Comparison of ENCODE assay signal across 8 cellular contexts in genomic region chr20:13221673-13222318, GRCh38. TPM values are rescaled to one million over a fixed set of nuclear protein-coding genes. Genes with fewer than 3 reads are reported as not detected.
DNase-seq lines count a peak whose midpoint lies in the region; ATAC-seq, FAIRE-seq and TF ChIP-seq lines count a peak whose summit lies in the region.

No MANE protein-coding gene starts in this region.

- no peak overlapping the region for H3K27ac Mint-ChIP-seq in brain

- H3K36me3 Mint-ChIP-seq in brain = no peaks in the 10 kb centered on the region

- peaks cover 83% of the 10 kb centered on the region for H3K27me3 Mint-ChIP-seq in brain

- WGBS in small intestine, 3 donors = 2 to 3% (median 2%) methylated on average over 49 to 59 of the region's 59 CpGs

- H3K4me3 ChIP-seq in small intestine (ENCODE audit: low read depth in 1 of 2, low read length in 2 of 2) = peak overlapping the region; percentile 23 to 67

- in situ Hi-C loops in KBM-7 (cut with MboI; ENCODE audit: low pct_unique_long_range_greater_than_20kb, low sequenced_read_pairs) = no loop called here

- H3K4me1 ChIP-seq in small intestine (ENCODE audit: control insufficient read depth in 2 of 2, insufficient read depth in 1 of 2, low read depth in 1 of 2, low read length in 1 of 2) = peaks cover 0 to 3% of the 10 kb centered on the region in 2 donors

- H3K9me3 Mint-ChIP-seq in brain = peaks cover 2 to 5% (median 3%) of the 10 kb centered on the region in 5 experiments

- H3K4me3 Mint-ChIP-seq in brain = peak overlapping the region; percentile 78 to 88 (median 82)

- ATAC-seq in GM21619 (IDR thresholded peaks at IDR 0.05; ENCODE audit: unreplicated experiment) = peak; percentile 80

- FAIRE-seq in small intestine (lab: Jason Lieb, UNC) = no peak

- TF ChIP-seq CTCF in brain (conservative IDR thresholded peaks at IDR 0.05) = no peak

- H3K27me3 ChIP-seq in small intestine (ENCODE audit: control insufficient read depth in 2 of 2, insufficient read depth in 2 of 2, low read length in 2 of 2) = peaks cover 12 to 14% of the 10 kb centered on the region in 2 donors

- peaks cover 14% of the 10 kb centered on the region for H3K4me1 Mint-ChIP-seq in brain

- H3K36me3 ChIP-seq in small intestine (ENCODE audit: control insufficient read depth in 2 of 2, insufficient read depth in 2 of 2, low read length in 2 of 2) = no peaks in the 10 kb centered on the region

- no peak overlapping the region for H3K27ac ChIP-seq in small intestine (ENCODE audit: low read depth in 1 of 2, low read length in 1 of 2)

- no peaks in the 10 kb centered on the region for H3K9me3 ChIP-seq in small intestine (ENCODE audit: control insufficient read depth, low read depth)

- DNase-seq in EH (ENCODE audit: low read depth) (peak; percentile 67), KBM-7 (peak; percentile 45), T-helper 9 cell (peak; percentile 55), iPS-NIHi11 (ENCODE audit: low spot score) (peak; percentile 87), small intestine (peak; percentile 31), GOT3 (lab: John Stamatoyannopoulos, UW) (no peak)

RNA-seq across cellular contexts. Expression of gene ISM1, which starts 0.7 kb away (rescaled TPM):
- 2.8 TPM for polyA plus RNA-seq in brain (ENCODE audit: insufficient read depth, low read depth, low replicate concordance)
- under 1 TPM in 1 of 3 donors, not detected in 2; 0.45 TPM for polyA plus RNA-seq in small intestine
